1 cellular context compared by ENCODE assay signal in genomic region chr9:127664678-127665507, GRCh38.
TF ChIP-seq lines count a peak whose summit lies in the region.

No MANE protein-coding gene starts in this region.

TF ChIP-seq in K562, 482 proteins besides CTCF, POLR2A, EP300 and RAD21:
- no peak for TF ChIP-seq ARID4B (CRISPR knock-in tag; IDR thresholded peaks at IDR 0.05)
- no peak for TF ChIP-seq ARID3A (IDR thresholded peaks at IDR 0.05; ENCODE audit: borderline replicate concordance, low read depth, low read length)
- no peak for TF ChIP-seq RFX5 (IDR thresholded peaks at IDR 0.05; ENCODE audit: low read depth, low read length)
- no peak for TF ChIP-seq ZNF436 (CRISPR knock-in tag; IDR thresholded peaks at IDR 0.05)
TF ChIP-seq in K562: peak in this region for 0.
